2 cellular contexts compared by ENCODE assay signal in genomic region chr6:38234141-38234540, GRCh38.
TF ChIP-seq lines count a peak whose summit lies in the region.

No MANE protein-coding gene starts in this region.

TF ChIP-seq in HEK293, 187 proteins besides CTCF, POLR2A, EP300 and RAD21 (continued from another document):
- TF ChIP-seq, protein P1, sequence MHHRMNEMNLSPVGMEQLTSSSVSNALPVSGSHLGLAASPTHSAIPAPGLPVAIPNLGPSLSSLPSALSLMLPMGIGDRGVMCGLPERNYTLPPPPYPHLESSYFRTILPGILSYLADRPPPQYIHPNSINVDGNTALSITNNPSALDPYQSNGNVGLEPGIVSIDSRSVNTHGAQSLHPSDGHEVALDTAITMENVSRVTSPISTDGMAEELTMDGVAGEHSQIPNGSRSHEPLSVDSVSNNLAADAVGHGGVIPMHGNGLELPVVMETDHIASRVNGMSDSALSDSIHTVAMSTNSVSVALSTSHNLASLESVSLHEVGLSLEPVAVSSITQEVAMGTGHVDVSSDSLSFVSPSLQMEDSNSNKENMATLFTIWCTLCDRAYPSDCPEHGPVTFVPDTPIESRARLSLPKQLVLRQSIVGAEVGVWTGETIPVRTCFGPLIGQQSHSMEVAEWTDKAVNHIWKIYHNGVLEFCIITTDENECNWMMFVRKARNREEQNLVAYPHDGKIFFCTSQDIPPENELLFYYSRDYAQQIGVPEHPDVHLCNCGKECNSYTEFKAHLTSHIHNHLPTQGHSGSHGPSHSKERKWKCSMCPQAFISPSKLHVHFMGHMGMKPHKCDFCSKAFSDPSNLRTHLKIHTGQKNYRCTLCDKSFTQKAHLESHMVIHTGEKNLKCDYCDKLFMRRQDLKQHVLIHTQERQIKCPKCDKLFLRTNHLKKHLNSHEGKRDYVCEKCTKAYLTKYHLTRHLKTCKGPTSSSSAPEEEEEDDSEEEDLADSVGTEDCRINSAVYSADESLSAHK (tag by site-specific recombination; IDR thresholded peaks at IDR 0.05), result 0 out of 2 replicates have a peak, but pooled peaks have one; percentile 20
- TF ChIP-seq, protein P2, sequence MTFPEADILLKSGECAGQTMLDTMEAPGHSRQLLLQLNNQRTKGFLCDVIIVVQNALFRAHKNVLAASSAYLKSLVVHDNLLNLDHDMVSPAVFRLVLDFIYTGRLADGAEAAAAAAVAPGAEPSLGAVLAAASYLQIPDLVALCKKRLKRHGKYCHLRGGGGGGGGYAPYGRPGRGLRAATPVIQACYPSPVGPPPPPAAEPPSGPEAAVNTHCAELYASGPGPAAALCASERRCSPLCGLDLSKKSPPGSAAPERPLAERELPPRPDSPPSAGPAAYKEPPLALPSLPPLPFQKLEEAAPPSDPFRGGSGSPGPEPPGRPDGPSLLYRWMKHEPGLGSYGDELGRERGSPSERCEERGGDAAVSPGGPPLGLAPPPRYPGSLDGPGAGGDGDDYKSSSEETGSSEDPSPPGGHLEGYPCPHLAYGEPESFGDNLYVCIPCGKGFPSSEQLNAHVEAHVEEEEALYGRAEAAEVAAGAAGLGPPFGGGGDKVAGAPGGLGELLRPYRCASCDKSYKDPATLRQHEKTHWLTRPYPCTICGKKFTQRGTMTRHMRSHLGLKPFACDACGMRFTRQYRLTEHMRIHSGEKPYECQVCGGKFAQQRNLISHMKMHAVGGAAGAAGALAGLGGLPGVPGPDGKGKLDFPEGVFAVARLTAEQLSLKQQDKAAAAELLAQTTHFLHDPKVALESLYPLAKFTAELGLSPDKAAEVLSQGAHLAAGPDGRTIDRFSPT (tag by site-specific recombination; IDR thresholded peaks at IDR 0.05), result no peak
- no peak for TF ChIP-seq ZNF585B (tag by site-specific recombination; IDR thresholded peaks at IDR 0.05)
- TF ChIP-seq ZNF133 (tag by site-specific recombination; IDR thresholded peaks at IDR 0.05), result no peak

TF ChIP-seq in WTC11, 78 proteins besides CTCF, POLR2A, EP300 and RAD21 (continued from another document):
- no peak for TF ChIP-seq E2F1 (CRISPR knock-in tag; IDR thresholded peaks at IDR 0.05)
- TF ChIP-seq TP53 (CRISPR knock-in tag; IDR thresholded peaks at IDR 0.05), result no peak
- no peak for TF ChIP-seq ATF1 (CRISPR knock-in tag; IDR thresholded peaks at IDR 0.05)
- no peak for TF ChIP-seq JUN (CRISPR knock-in tag; IDR thresholded peaks at IDR 0.05)
- TF ChIP-seq MYBL2 (CRISPR knock-in tag; IDR thresholded peaks at IDR 0.05), result no peak
- no peak for TF ChIP-seq CBFB (CRISPR knock-in tag; IDR thresholded peaks at IDR 0.05; ENCODE audit: low read depth)
- TF ChIP-seq NFATC4 (CRISPR knock-in tag; IDR thresholded peaks at IDR 0.05), result no peak
- no peak for TF ChIP-seq ZNF416 (CRISPR knock-in tag; IDR thresholded peaks at IDR 0.05)
- TF ChIP-seq GRHL2 (CRISPR knock-in tag; IDR thresholded peaks at IDR 0.05; ENCODE audit: insufficient replicate concordance, severe bottlenecking), result no peak
- no peak for TF ChIP-seq ESRRA (CRISPR knock-in tag; IDR thresholded peaks at IDR 0.05; ENCODE audit: borderline replicate concordance)
- no peak for TF ChIP-seq CREB1 (CRISPR knock-in tag; IDR thresholded peaks at IDR 0.05)
TF ChIP-seq in WTC11: peak in this region for 0.
